ENCODE assay signal across 17 cellular contexts in the genomic region with DNA sequence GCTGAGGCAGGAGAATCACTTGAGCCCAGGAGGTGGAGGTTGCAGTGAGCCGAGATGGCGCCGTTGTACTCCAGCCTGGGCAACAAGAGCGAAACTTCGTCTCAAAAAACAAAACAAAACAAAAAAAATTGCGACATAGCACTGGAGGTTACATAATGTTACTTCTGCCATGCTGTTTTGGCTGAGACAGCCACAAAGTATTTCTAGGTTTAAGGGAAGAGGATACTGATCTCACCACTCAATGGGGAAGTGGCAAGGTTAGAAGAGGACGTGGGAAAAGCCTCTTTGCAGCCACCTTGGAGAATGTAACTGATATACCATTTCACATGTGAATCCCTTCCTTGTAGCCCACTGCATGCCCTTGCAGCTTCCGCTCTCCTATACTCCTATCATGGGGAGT.
A peak's percentile ranks its signal among the peaks of the same experiment; 100 is the strongest.
DNase-seq lines count a peak whose midpoint lies in the region; ATAC-seq and TF ChIP-seq lines count a peak whose summit lies in the region.
"Had no signal": no experiment of that assay in that cellular context is flagged by ENCODE, and none has a peak within 500 bp of the region (broad histone marks: within the 10 kb centered on the region; RNA-seq: fewer than 3 reads in every experiment).

No MANE protein-coding gene starts in this region.

- ATAC-seq in GM21723 (IDR thresholded peaks at IDR 0.05; ENCODE audit: unreplicated experiment) = no peak
- ATAC-seq: psoas muscle had no signal

- no peak for TF ChIP-seq CTCF in epithelial cell of esophagus (IDR thresholded peaks at IDR 0.05; ENCODE audit: insufficient read depth, low read depth, low read length, missing control alignments)

- DNase-seq in EH (ENCODE audit: low read depth) (peak; percentile 3), MV-4-11 (lab: John Stamatoyannopoulos, UW) (peak; percentile 97), epithelial cell of esophagus (ENCODE audit: low read depth) (peak; percentile 9), renal cortical epithelial cell (ENCODE audit: low read depth) (peak; percentile 31), UCSD-AML1 (lab: John Stamatoyannopoulos, UW; ENCODE audit: unreplicated experiment) (no peak)
- DNase-seq in stimulated activated CD8-positive, alpha-beta memory T cell treated with anti-CD3 and anti-CD28 coated beads, Interleukin-4, amount 100 ng/mL, for 48 hours = no peak
- DNase-seq: activated CD4-positive, alpha-beta memory T cell treated with anti-CD3 and anti-CD28 coated beads, Interleukin-2, amount 10 ng/mL, durations not matched to agents 7 days and 5 days; activated naive CD8-positive, alpha-beta T cell treated with anti-CD3 and anti-CD28 coated beads, Interleukin-2, amount 10 ng/mL, durations not matched to agents 7 days and 5 days; Calu3; DND-41; NCI-H1092; NCI-H1930; NCI-H69; psoas muscle; T1000 had no signal

- H3K4me3 ChIP-seq in epithelial cell of esophagus (ENCODE audit: low read length) = no peak overlapping the region
- H3K4me3 ChIP-seq: psoas muscle, skin epidermis had no signal

Comparison
In these comparisons a context has a peak if more than half of its experiments do, and no peak if none do; other contexts are left out.
1. DNase-seq: peak in EH (single experiment), MV-4-11 (single experiment), epithelial cell of esophagus (single experiment) and renal cortical epithelial cell (single experiment); none in stimulated activated CD8-positive, alpha-beta memory T cell treated with anti-CD3 and anti-CD28 coated beads, Interleukin-4, amount 100 ng/mL, for 48 hours (single experiment) and UCSD-AML1 (single experiment).